In the genomic region with DNA sequence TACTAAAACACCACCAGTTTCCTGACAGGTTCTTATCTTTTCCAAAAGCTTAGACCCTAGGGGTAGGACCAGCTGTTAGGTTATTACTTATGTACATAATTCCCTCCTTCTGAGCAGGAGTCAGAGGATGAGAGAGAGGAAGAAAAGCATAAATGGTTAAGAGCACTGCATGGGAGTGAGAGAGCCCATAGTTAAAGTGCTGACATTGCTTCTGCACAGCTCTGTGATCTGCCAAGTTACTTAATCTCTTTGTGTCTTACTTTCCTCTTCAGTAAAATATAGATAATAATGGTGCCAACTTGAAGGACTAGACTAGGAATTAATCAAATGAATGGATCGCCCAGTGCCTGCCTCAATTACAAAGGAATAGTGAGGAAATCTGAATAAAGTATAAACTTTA, we compare ENCODE assay signal across 16 cellular contexts.
DNase-seq lines count a peak whose midpoint lies in the region; ATAC-seq and TF ChIP-seq lines count a peak whose summit lies in the region.
"Had no signal": no experiment of that assay in that cellular context is flagged by ENCODE, and none has a peak within 500 bp of the region (broad histone marks: within the 10 kb centered on the region; RNA-seq: fewer than 3 reads in every experiment).

No MANE protein-coding gene starts in this region.

- H3K27ac Mint-ChIP-seq in activated T-helper 1 cell treated with anti-CD3 and anti-CD28 coated beads, Interleukin-12 subunit alpha, Interleukin-12 subunit beta, Interleukin-2, Interleukin-4 antibody, amounts not matched to agents 30 ng/mL and 10 ng/mL and 1 ng/mL, durations not matched to agents 14 hours and 24 hours and 36 hours: no peak overlapping the region
- H3K27ac Mint-ChIP-seq: CD4-positive, alpha-beta memory T cell had no signal

- H3K9me3 Mint-ChIP-seq in activated T-helper 1 cell treated with anti-CD3 and anti-CD28 coated beads, Interleukin-12 subunit alpha, Interleukin-12 subunit beta, Interleukin-2, Interleukin-4 antibody, amounts not matched to agents 30 ng/mL and 10 ng/mL and 1 ng/mL, durations not matched to agents 14 hours and 24 hours and 36 hours: no peaks in the 10 kb centered on the region

- intact Hi-C loops in left ventricle myocardium superior (cut with micrococcal nuclease) (no loop called here), left ventricle myocardium inferior (cut with micrococcal nuclease) (no loop called here)
- intact Hi-C loops in activated T-helper 1 cell treated with anti-CD3 and anti-CD28 coated beads, Interleukin-12 subunit alpha, Interleukin-12 subunit beta, Interleukin-2, Interleukin-4 antibody, amounts not matched to agents 30 ng/mL and 10 ng/mL and 1 ng/mL, durations not matched to agents 14 hours and 24 hours and 36 hours (cut with micrococcal nuclease): no loop called here

- no peak for TF ChIP-seq CTCF in left ventricle myocardium inferior (IDR thresholded peaks at IDR 0.05; ENCODE audit: borderline replicate concordance)

- CTCF ChIA-PET in HEK293T (lab: Yijun Ruan, JAX): no interaction called here

- H3K4me1 Mint-ChIP-seq in activated T-helper 1 cell treated with anti-CD3 and anti-CD28 coated beads, Interleukin-12 subunit alpha, Interleukin-12 subunit beta, Interleukin-2, Interleukin-4 antibody, amounts not matched to agents 30 ng/mL and 10 ng/mL and 1 ng/mL, durations not matched to agents 14 hours and 24 hours and 36 hours (ENCODE audit: low read depth): no peaks in the 10 kb centered on the region
- H3K4me1 Mint-ChIP-seq: CD4-positive, alpha-beta memory T cell had no signal

- peaks cover 11% of the 10 kb centered on the region for H3K27me3 Mint-ChIP-seq in activated T-helper 1 cell treated with anti-CD3 and anti-CD28 coated beads, Interleukin-12 subunit alpha, Interleukin-12 subunit beta, Interleukin-2, Interleukin-4 antibody, amounts not matched to agents 30 ng/mL and 10 ng/mL and 1 ng/mL, durations not matched to agents 14 hours and 24 hours and 36 hours (ENCODE audit: insufficient read depth)

- H3K27me3 ChIP-seq in left ventricle myocardium inferior (ENCODE audit: low read depth): no peaks in the 10 kb centered on the region

- POLR2A ChIA-PET in HEK293T (lab: Yijun Ruan, JAX): no interaction called here

- no peaks in the 10 kb centered on the region for H3K36me3 Mint-ChIP-seq in activated T-helper 1 cell treated with anti-CD3 and anti-CD28 coated beads, Interleukin-12 subunit alpha, Interleukin-12 subunit beta, Interleukin-2, Interleukin-4 antibody, amounts not matched to agents 30 ng/mL and 10 ng/mL and 1 ng/mL, durations not matched to agents 14 hours and 24 hours and 36 hours (ENCODE audit: low read depth)
- H3K36me3 Mint-ChIP-seq: CD4-positive, alpha-beta memory T cell had no signal

- peaks cover 25% of the 10 kb centered on the region for H3K4me1 ChIP-seq in left ventricle myocardium inferior

- H3K36me3 ChIP-seq in left ventricle myocardium inferior: no peaks in the 10 kb centered on the region

- H3K27ac ChIP-seq in left ventricle myocardium inferior (replicated peaks): no peak overlapping the region

- H3K4me3 Mint-ChIP-seq in activated T-helper 1 cell treated with anti-CD3 and anti-CD28 coated beads, Interleukin-12 subunit alpha, Interleukin-12 subunit beta, Interleukin-2, Interleukin-4 antibody, amounts not matched to agents 30 ng/mL and 10 ng/mL and 1 ng/mL, durations not matched to agents 14 hours and 24 hours and 36 hours: no peak overlapping the region
- H3K4me3 Mint-ChIP-seq: CD4-positive, alpha-beta memory T cell had no signal

- ATAC-seq in left ventricle myocardium superior: peak; percentile 66

- no peaks in the 10 kb centered on the region for H3K9me3 ChIP-seq in left ventricle myocardium inferior (replicated peaks)

- H3K4me3 ChIP-seq in left ventricle myocardium inferior: no peak overlapping the region

- DNase-seq in left ventricle myocardium superior (no peak), left ventricle myocardium inferior (no peak), DMS 273 treated with DMSO at 0.1 percent for 48 hours (lab: John Stamatoyannopoulos, UW) (peak; percentile 44), NCI-H69 (lab: John Stamatoyannopoulos, UW) (peak; percentile 6), HEK293T (ENCODE audit: extremely low spot score) (no peak)
- DNase-seq in stimulated activated CD4-positive, alpha-beta T cell treated with anti-CD3 and anti-CD28 coated beads, Interleukin-4, amount 100 ng/mL, for 1 hour: no peak
- DNase-seq in activated T-helper 1 cell treated with anti-CD3 and anti-CD28 coated beads, Interleukin-12 subunit alpha, Interleukin-12 subunit beta, Interleukin-2, Interleukin-4 antibody, amounts not matched to agents 30 ng/mL and 10 ng/mL and 1 ng/mL, durations not matched to agents 14 hours and 24 hours and 36 hours (ENCODE audit: low spot score): no peak
- DNase-seq: 8988T; C1 segment of cervical spinal cord; Calu3; CD4-positive, alpha-beta memory T cell; COR-L47; DMS53; DMS79 treated with DMSO at 0.1 percent for 48 hours; GF-D8; HCEC 1CT had no signal

TF ChIP-seq in HEK293T, 16 proteins besides CTCF, POLR2A, EP300 and RAD21:
- no peak for TF ChIP-seq FOXM1 (IDR thresholded peaks at IDR 0.05; ENCODE audit: borderline replicate concordance)
- no peak for TF ChIP-seq BHLHE40 (IDR thresholded peaks at IDR 0.05; ENCODE audit: borderline replicate concordance)
- no peak for TF ChIP-seq CTBP1 (IDR thresholded peaks at IDR 0.05; ENCODE audit: borderline replicate concordance)
- TF ChIP-seq SP1 (IDR thresholded peaks at IDR 0.05): no peak
- TF ChIP-seq FOXA1 (IDR thresholded peaks at IDR 0.05): no peak
- TF ChIP-seq SUZ12 (IDR thresholded peaks at IDR 0.05): no peak
- TF ChIP-seq, protein P1, sequence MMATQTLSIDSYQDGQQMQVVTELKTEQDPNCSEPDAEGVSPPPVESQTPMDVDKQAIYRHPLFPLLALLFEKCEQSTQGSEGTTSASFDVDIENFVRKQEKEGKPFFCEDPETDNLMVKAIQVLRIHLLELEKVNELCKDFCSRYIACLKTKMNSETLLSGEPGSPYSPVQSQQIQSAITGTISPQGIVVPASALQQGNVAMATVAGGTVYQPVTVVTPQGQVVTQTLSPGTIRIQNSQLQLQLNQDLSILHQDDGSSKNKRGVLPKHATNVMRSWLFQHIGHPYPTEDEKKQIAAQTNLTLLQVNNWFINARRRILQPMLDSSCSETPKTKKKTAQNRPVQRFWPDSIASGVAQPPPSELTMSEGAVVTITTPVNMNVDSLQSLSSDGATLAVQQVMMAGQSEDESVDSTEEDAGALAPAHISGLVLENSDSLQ (IDR thresholded peaks at IDR 0.05): no peak
- TF ChIP-seq ELF4 (IDR thresholded peaks at IDR 0.05): no peak
- no peak for TF ChIP-seq ARNT (IDR thresholded peaks at IDR 0.05)
- no peak for TF ChIP-seq HDGF (IDR thresholded peaks at IDR 0.05; ENCODE audit: borderline replicate concordance)
- TF ChIP-seq NFRKB (IDR thresholded peaks at IDR 0.05): no peak
- no peak for TF ChIP-seq ZNF384 (IDR thresholded peaks at IDR 0.05)
- TF ChIP-seq FOXK2 (IDR thresholded peaks at IDR 0.05): no peak
- TF ChIP-seq LEF1 (IDR thresholded peaks at IDR 0.05; ENCODE audit: borderline replicate concordance): no peak
- TF ChIP-seq TARDBP (IDR thresholded peaks at IDR 0.05): no peak
- no peak for TF ChIP-seq L3MBTL2 (conservative IDR thresholded peaks at IDR 0.05)
TF ChIP-seq in HEK293T: peak in this region for 0.

Comparison
In these comparisons a context has a peak if more than half of its experiments do, and no peak if none do; other contexts are left out.
1. DNase-seq: peak in DMS 273 treated with DMSO at 0.1 percent for 48 hours (single experiment) and NCI-H69 (single experiment); none in left ventricle myocardium superior (single experiment), left ventricle myocardium inferior (single experiment), stimulated activated CD4-positive, alpha-beta T cell treated with anti-CD3 and anti-CD28 coated beads, Interleukin-4, amount 100 ng/mL, for 1 hour (single experiment), HEK293T (single experiment) and activated T-helper 1 cell treated with anti-CD3 and anti-CD28 coated beads, Interleukin-12 subunit alpha, Interleukin-12 subunit beta, Interleukin-2, Interleukin-4 antibody, amounts not matched to agents 30 ng/mL and 10 ng/mL and 1 ng/mL, durations not matched to agents 14 hours and 24 hours and 36 hours (single experiment).